Comparison of ENCODE assay signal across 9 cellular contexts in genomic region chr10:46028584-46029570, GRCh38. TPM values are rescaled to one million over a fixed set of nuclear protein-coding genes. Genes with fewer than 3 reads are reported as not detected.
A peak's percentile ranks its signal among the peaks of the same experiment; 100 is the strongest.
DNase-seq lines count a peak whose midpoint lies in the region; ATAC-seq and TF ChIP-seq lines count a peak whose summit lies in the region.
"Had no signal": no experiment of that assay in that cellular context is flagged by ENCODE, and none has a peak within 500 bp of the region (broad histone marks: within the 10 kb centered on the region; RNA-seq: fewer than 3 reads in every experiment).

No MANE protein-coding gene starts in this region.

- TF ChIP-seq CTCF in BE2C (IDR thresholded peaks at IDR 0.05; ENCODE audit: low read depth, low read length) (peak; percentile 71), GM13976 (IDR thresholded peaks at IDR 0.05; ENCODE audit: borderline replicate concordance, control extremely low read depth, extremely low read depth, insufficient read depth, missing control alignments) (peak; percentile 61), adrenal gland (IDR thresholded peaks at IDR 0.05) (peak; percentile 44 to 71 (median 66))

- H3K9me3 ChIP-seq in BE2C (no peaks in the 10 kb centered on the region), adrenal gland (replicated peaks in 1 of 3) (no peaks in the 10 kb centered on the region), iPS-15b (ENCODE audit: control insufficient read depth, insufficient read depth, low read length) (no peaks in the 10 kb centered on the region)

- H3K9ac ChIP-seq in iPS-15b (ENCODE audit: low read depth, low read length), result no peak overlapping the region

- WGBS in adrenal gland, 4 donors, result 15 to 23% (median 20%) methylated on average over 7 of the region's 7 CpGs

- H3K27ac ChIP-seq in adrenal gland (peak overlapping the region in 3 of 5 donors; percentile 92 to 96 (median 95)), skin epidermis (peak overlapping the region in 16 of 21 experiments; percentile 92 to 99 (median 97))

- ATAC-seq in HG03280 (IDR thresholded peaks at IDR 0.05; ENCODE audit: unreplicated experiment) (peak; percentile 42), GM19467 (IDR thresholded peaks at IDR 0.05; ENCODE audit: unreplicated experiment) (no peak)

- DNase-seq in BE2C, result peak; percentile 26
- DNase-seq in GM13976 (ENCODE audit: low spot score), result peak; percentile 66
- peak; percentile 12 for DNase-seq in NCI-H774 (lab: John Stamatoyannopoulos, UW)
- peak in 4 of 7 donors; percentile 34 to 58 (median 38) for DNase-seq in adrenal gland

- no peaks in the 10 kb centered on the region for H3K4me1 ChIP-seq in BE2C
- H3K4me1 ChIP-seq in adrenal gland (replicated peaks in 1 of 2), result peaks cover 10 to 59% of the 10 kb centered on the region in 2 donors
- H3K4me1 ChIP-seq in iPS-15b (ENCODE audit: control insufficient read depth, insufficient read depth, low read length), result peaks cover 9% of the 10 kb centered on the region

- H3K4me3 ChIP-seq in BE2C (ENCODE audit: low read depth, low read length) (peak overlapping the region; percentile 88), adrenal gland (peak overlapping the region in 1 of 4 donors; percentile 73), iPS-15b (ENCODE audit: low read depth, low read length) (peak overlapping the region; percentile 92), skin epidermis (peak overlapping the region in 6 of 7 experiments; percentile 57 to 90 (median 82))

- H3K27me3 ChIP-seq in BE2C, result no peaks in the 10 kb centered on the region
- H3K27me3 ChIP-seq in adrenal gland, result no peaks in the 10 kb centered on the region
- no peaks in the 10 kb centered on the region for H3K27me3 ChIP-seq in iPS-15b (ENCODE audit: control insufficient read depth, insufficient read depth, low read length)

- H3K36me3 ChIP-seq in BE2C (no peaks in the 10 kb centered on the region), adrenal gland (replicated peaks in 1 of 2) (no peaks in the 10 kb centered on the region), iPS-15b (ENCODE audit: control insufficient read depth, insufficient read depth, low read length) (no peaks in the 10 kb centered on the region)

- no peak for TF ChIP-seq POLR2A in adrenal gland (IDR thresholded peaks at IDR 0.05)

- intact Hi-C loops in adrenal gland (cut with DNase I), result loop anchor here in 1 of 2 donors (10.0 kb wide), 1 partner anchor 54 kb away; the partner anchor contains the start of gene TIMM23

- in situ Hi-C loops in GM13976 (cut with MboI; ENCODE audit: low sequenced_read_pairs, unreplicated experiment), result no loop called here

RNA-seq across cellular contexts. Expression of gene NCOA4, which starts 1.5 kb away (rescaled TPM):
- polyA plus RNA-seq in BE2C (2012; ENCODE audit: insufficient read depth, insufficient read length, low read depth), result 67.3 TPM
- 100 to 1,000 TPM; 123 to 186 (median 126) TPM for total RNA-seq in adrenal gland
- polyA plus RNA-seq in adrenal gland, result 100 to 1,000 TPM in 1 of 3 donors, 10 to 100 TPM in 2; 22.2 to 134 (median 30.5) TPM

RNA-seq across cellular contexts. Expression of gene MSMB, which starts 17.2 kb away (rescaled TPM):
- not detected for polyA plus RNA-seq in BE2C (2012; ENCODE audit: insufficient read depth, insufficient read length, low read depth)
- total RNA-seq in adrenal gland, result not detected
- not detected for polyA plus RNA-seq in adrenal gland
- total RNA-seq: activated CD8-positive, alpha-beta memory T cell treated with anti-CD3 and anti-CD28 coated beads for 36 hours had no signal

RNA-seq across cellular contexts. Expression of gene TIMM23, which starts 56.6 kb away (rescaled TPM):
- 124 TPM for polyA plus RNA-seq in BE2C (2012; ENCODE audit: insufficient read depth, insufficient read length, low read depth)
- 10 to 100 TPM; 47.2 to 96.3 (median 63.9) TPM for total RNA-seq in adrenal gland
- 100 to 1,000 TPM in 1 of 3 donors, 10 to 100 TPM in 2; 61.2 to 135 (median 86.7) TPM for polyA plus RNA-seq in adrenal gland

Comparison
In these comparisons a context has a peak if more than half of its experiments do, and no peak if none do; other contexts are left out.
1. DNase-seq: peak in every context shown above with its lines; median percentile 66 in GM13976; 38 in adrenal gland; 26 in BE2C; 12 in NCI-H774.